Comparison of ENCODE assay signal across 18 cellular contexts in genomic region chr6:132153221-132153896, GRCh38.
DNase-seq lines count a peak whose midpoint lies in the region; ATAC-seq and TF ChIP-seq lines count a peak whose summit lies in the region.
"Had no signal": no experiment of that assay in that cellular context is flagged by ENCODE, and none has a peak within 500 bp of the region (broad histone marks: within the 10 kb centered on the region; RNA-seq: fewer than 3 reads in every experiment).

No MANE protein-coding gene starts in this region.

- no peaks in the 10 kb centered on the region for H3K27me3 Mint-ChIP-seq in nephron (ENCODE audit: low read depth)
- peaks cover 2% of the 10 kb centered on the region for H3K27me3 Mint-ChIP-seq in CD8-positive, alpha-beta T cell (ENCODE audit: low read depth)

- H3K27ac ChIP-seq in AG04450 (ENCODE audit: low read depth, low read length): no peak overlapping the region
- H3K27ac ChIP-seq in CD8-positive, alpha-beta T cell (ENCODE audit: low read depth, low read length): no peak overlapping the region
- H3K27ac ChIP-seq: testis had no signal

- H3K4me1 ChIP-seq in CD8-positive, alpha-beta T cell (ENCODE audit: insufficient read depth, low read length): no peaks in the 10 kb centered on the region
- H3K4me1 ChIP-seq: testis had no signal

- TF ChIP-seq CTCF in AG04450 (IDR thresholded peaks at IDR 0.05; ENCODE audit: low read depth, low read length) (no peak), cardiac fibroblast (IDR thresholded peaks at IDR 0.05; ENCODE audit: low read depth, low read length) (no peak), nephron (IDR thresholded peaks at IDR 0.05; ENCODE audit: unreplicated experiment in 3 of 3) (no peak)
- TF ChIP-seq CTCF in CD8-positive, alpha-beta T cell (IDR thresholded peaks at IDR 0.05): no peak

- H3K36me3 Mint-ChIP-seq in nephron (ENCODE audit: low read depth): no peaks in the 10 kb centered on the region
- H3K36me3 Mint-ChIP-seq in CD8-positive, alpha-beta T cell: no peaks in the 10 kb centered on the region
- H3K36me3 Mint-ChIP-seq in stimulated activated effector memory CD8-positive, alpha-beta T cell treated with anti-CD3 and anti-CD28 coated beads, Interleukin-12 subunit alpha, Interleukin-12 subunit beta, amount 100 ng/mL, for 72 hours: no peaks in the 10 kb centered on the region

- ATAC-seq in CD8-positive, alpha-beta T cell: no peak
- no peak for ATAC-seq in stimulated activated effector memory CD8-positive, alpha-beta T cell treated with anti-CD3 and anti-CD28 coated beads, Interleukin-12 subunit alpha, Interleukin-12 subunit beta, amount 100 ng/mL, for 72 hours
- ATAC-seq: GM12878, K562 had no signal

- no peaks in the 10 kb centered on the region for H3K27me3 ChIP-seq in AG04450 (ENCODE audit: control insufficient read depth, insufficient read depth, low read length)
- H3K27me3 ChIP-seq in CD8-positive, alpha-beta T cell (ENCODE audit: insufficient read depth, low read length): no peaks in the 10 kb centered on the region
- H3K27me3 ChIP-seq: testis had no signal

- no peaks in the 10 kb centered on the region for H3K9me3 ChIP-seq in AG04450 (ENCODE audit: control insufficient read depth, insufficient read depth, low read length)
- no peaks in the 10 kb centered on the region for H3K9me3 ChIP-seq in CD8-positive, alpha-beta T cell (ENCODE audit: low read length)
- H3K9me3 ChIP-seq: testis had no signal

- H3K4me1 Mint-ChIP-seq in nephron: peaks cover 12% of the 10 kb centered on the region
- H3K4me1 Mint-ChIP-seq in CD8-positive, alpha-beta T cell (ENCODE audit: low read depth): no peaks in the 10 kb centered on the region
- no peaks in the 10 kb centered on the region for H3K4me1 Mint-ChIP-seq in stimulated activated effector memory CD8-positive, alpha-beta T cell treated with anti-CD3 and anti-CD28 coated beads, Interleukin-12 subunit alpha, Interleukin-12 subunit beta, amount 100 ng/mL, for 72 hours

- H3K36me3 ChIP-seq in CD8-positive, alpha-beta T cell (ENCODE audit: insufficient read depth, low read length): no peaks in the 10 kb centered on the region

- H3K27ac Mint-ChIP-seq in nephron: peak overlapping the region; percentile 79 to 92 (median 88)
- H3K27ac Mint-ChIP-seq in CD8-positive, alpha-beta T cell: no peak overlapping the region
- H3K27ac Mint-ChIP-seq in stimulated activated effector memory CD8-positive, alpha-beta T cell treated with anti-CD3 and anti-CD28 coated beads, Interleukin-12 subunit alpha, Interleukin-12 subunit beta, amount 100 ng/mL, for 72 hours: no peak overlapping the region

- POLR2A ChIA-PET in AG04450 (lab: Yijun Ruan, JAX): no interaction called here
- POLR2A ChIA-PET in CD8-positive, alpha-beta T cell (lab: Charles Lee): no interaction called here

- CTCF ChIA-PET in AG04450 (lab: Charles Lee): no interaction called here
- CTCF ChIA-PET in CD8-positive, alpha-beta T cell (lab: Charles Lee): no interaction called here

- no peaks in the 10 kb centered on the region for H3K9me3 Mint-ChIP-seq in nephron
- no peaks in the 10 kb centered on the region for H3K9me3 Mint-ChIP-seq in CD8-positive, alpha-beta T cell
- peaks cover 2% of the 10 kb centered on the region for H3K9me3 Mint-ChIP-seq in stimulated activated effector memory CD8-positive, alpha-beta T cell treated with anti-CD3 and anti-CD28 coated beads, Interleukin-12 subunit alpha, Interleukin-12 subunit beta, amount 100 ng/mL, for 72 hours
- H3K9me3 Mint-ChIP-seq: neural crest cell had no signal

- H3K4me3 ChIP-seq in AG04450 (ENCODE audit: low read depth, low read length) (no peak overlapping the region), cardiac fibroblast (replicated peaks in 1 of 2; ENCODE audit: low read depth in 2 of 2, low read length in 2 of 2) (no peak overlapping the region)
- H3K4me3 ChIP-seq in CD8-positive, alpha-beta T cell (ENCODE audit: low read depth, low read length): no peak overlapping the region
- H3K4me3 ChIP-seq: GM12878, K562, testis had no signal

- peak; percentile 60 for DNase-seq in AG04450 (ENCODE audit: low read depth, low spot score)
- peak; percentile 80 for DNase-seq in HS-27A (ENCODE audit: low read depth)
- DNase-seq in cardiac fibroblast (ENCODE audit: low read depth in 2 of 2): peak; percentile 80 to 85
- no peak for DNase-seq in CD8-positive, alpha-beta T cell
- no peak for DNase-seq in NCI-H524 (lab: John Stamatoyannopoulos, UW)
- no peak for DNase-seq in stimulated activated effector memory CD8-positive, alpha-beta T cell treated with anti-CD3 and anti-CD28 coated beads, Interleukin-12 subunit alpha, Interleukin-12 subunit beta, amount 100 ng/mL, for 72 hours (ENCODE audit: low spot score in 2 of 2)
- DNase-seq in activated CD8-positive, alpha-beta memory T cell treated with anti-CD3 and anti-CD28 coated beads for 24 hours: no peak
- DNase-seq: AML-193; central memory CD4-positive, alpha-beta T cell; DMS53; hippocampal formation; NCI-H146; NCI-H510A treated with DMSO at 0.1 percent for 48 hours; testis had no signal

- H3K4me3 Mint-ChIP-seq in nephron: no peak overlapping the region
- no peak overlapping the region for H3K4me3 Mint-ChIP-seq in CD8-positive, alpha-beta T cell
- H3K4me3 Mint-ChIP-seq in stimulated activated effector memory CD8-positive, alpha-beta T cell treated with anti-CD3 and anti-CD28 coated beads, Interleukin-12 subunit alpha, Interleukin-12 subunit beta, amount 100 ng/mL, for 72 hours: no peak overlapping the region
- H3K4me3 Mint-ChIP-seq: neural crest cell had no signal

- intact Hi-C loops in CD8-positive, alpha-beta T cell (cut with DNase I, micrococcal nuclease): no loop called here

Comparison
In these comparisons a context has a peak if more than half of its experiments do, and no peak if none do; other contexts are left out.
1. DNase-seq: peak in AG04450 (single experiment), HS-27A (single experiment) and cardiac fibroblast (2 of 2); none in CD8-positive, alpha-beta T cell (0 of 7), NCI-H524 (0 of 2), stimulated activated effector memory CD8-positive, alpha-beta T cell treated with anti-CD3 and anti-CD28 coated beads, Interleukin-12 subunit alpha, Interleukin-12 subunit beta, amount 100 ng/mL, for 72 hours (0 of 2) and activated CD8-positive, alpha-beta memory T cell treated with anti-CD3 and anti-CD28 coated beads for 24 hours (single experiment).
2. H3K27ac Mint-ChIP-seq: peak in nephron (3 of 3); none in CD8-positive, alpha-beta T cell (single experiment) and stimulated activated effector memory CD8-positive, alpha-beta T cell treated with anti-CD3 and anti-CD28 coated beads, Interleukin-12 subunit alpha, Interleukin-12 subunit beta, amount 100 ng/mL, for 72 hours (single experiment).